In genomic region chr1:58781541-58782307, GRCh38 we compare ENCODE assay signal across 8 cellular contexts. TPM values are rescaled to one million over a fixed set of nuclear protein-coding genes. Genes with fewer than 3 reads are reported as not detected.
DNase-seq lines count a peak whose midpoint lies in the region; ATAC-seq, FAIRE-seq and TF ChIP-seq lines count a peak whose summit lies in the region.

No MANE protein-coding gene starts in this region.

- POLR2A ChIA-PET in BJ (lab: Charles Lee) = no interaction called here

- FAIRE-seq in RCC 7860 (lab: Jason Lieb, UNC) (no peak), frontal cortex (lab: Jason Lieb, UNC) (no peak)

- CTCF ChIA-PET in BJ (lab: Yijun Ruan, JAX) = interaction anchor here (0.6 to 2.5 kb wide), 6 partner anchors 9 to 924 kb away, joined by 3 to 9 read pairs (median 3); no protein-coding TSS in a partner anchor

- H3K27me3 Mint-ChIP-seq in HFFc6 (ENCODE audit: insufficient read depth) (peaks cover 38% of the 10 kb centered on the region), neural crest cell (ENCODE audit: low read depth) (peaks cover 34% of the 10 kb centered on the region)

- H3K4me3 Mint-ChIP-seq in HFFc6 (peak overlapping the region; percentile 97), neural crest cell (peak overlapping the region; percentile 95)

- DNase-seq in BJ (ENCODE audit: low read depth) = no peak
- peak; percentile 59 for DNase-seq in HFFc6
- peak; percentile 65 for DNase-seq in RCC 7860 (ENCODE audit: low spot score)
- DNase-seq in activated gamma-delta T cell treated with Interleukin-2 at 50 U/mL for 16 hours = peak; percentile 41
- peak; percentile 48 to 63 for DNase-seq in frontal cortex (ENCODE audit: low spot score in 2 of 2)
- DNase-seq in neural crest cell (ENCODE audit: low read depth, low spot score) = peak; percentile 45
- peak; percentile 70 to 77 for DNase-seq in thyroid gland

- no peak for ATAC-seq in GM21737 (IDR thresholded peaks at IDR 0.05; ENCODE audit: unreplicated experiment)

- H3K36me3 Mint-ChIP-seq in HFFc6 (ENCODE audit: low read depth) (peaks cover 33% of the 10 kb centered on the region), neural crest cell (ENCODE audit: low read depth) (peaks cover 4% of the 10 kb centered on the region)

- peaks cover 8 to 20% of the 10 kb centered on the region in 2 donors for H3K4me1 ChIP-seq in thyroid gland

- peak; percentile 64 for TF ChIP-seq CTCF in BJ (IDR thresholded peaks at IDR 0.05; ENCODE audit: insufficient read depth, low read depth, low read length)
- TF ChIP-seq CTCF in HFFc6 (IDR thresholded peaks at IDR 0.05) = peak; percentile 67
- TF ChIP-seq CTCF in neural crest cell (conservative IDR thresholded peaks at IDR 0.05) = peak; percentile 57
- TF ChIP-seq CTCF in thyroid gland (IDR thresholded peaks at IDR 0.05) = peak in 4 of 6 experiments; percentile 40 to 52 (median 45)

- peak overlapping the region; percentile 99 for H3K27ac ChIP-seq in thyroid gland

- H3K36me3 ChIP-seq in BJ (ENCODE audit: control insufficient read depth, insufficient read depth, low read length) (peaks cover 5% of the 10 kb centered on the region), thyroid gland (peaks cover 6 to 16% of the 10 kb centered on the region in 2 donors)

- H3K9me3 ChIP-seq in thyroid gland = no peaks in the 10 kb centered on the region

- H3K4me3 ChIP-seq in BJ (ENCODE audit: low read depth, low read length) = peak overlapping the region; percentile 82
- peak overlapping the region; percentile 53 to 99 (median 73) for H3K4me3 ChIP-seq in thyroid gland (replicated peaks in 1 of 3)

- peak in 1 of 2 donors; percentile 59 for TF ChIP-seq POLR2A in thyroid gland (IDR thresholded peaks at IDR 0.05)

- H3K4me1 Mint-ChIP-seq in HFFc6 (ENCODE audit: low read depth) (peaks cover 33% of the 10 kb centered on the region), neural crest cell (peaks cover 32% of the 10 kb centered on the region)

- peaks cover 15% of the 10 kb centered on the region for H3K9me3 Mint-ChIP-seq in HFFc6
- no peaks in the 10 kb centered on the region for H3K9me3 Mint-ChIP-seq in neural crest cell

- intact Hi-C loops in thyroid gland (cut with DNase I) = no loop called here

- no peaks in the 10 kb centered on the region for H3K27me3 ChIP-seq in BJ (ENCODE audit: control insufficient read depth, insufficient read depth, low read length)
- no peaks in the 10 kb centered on the region for H3K27me3 ChIP-seq in thyroid gland

- 0 to 1% methylated on average over 42 of the region's 42 CpGs for WGBS in thyroid gland, 2 donors

- H3K27ac Mint-ChIP-seq in HFFc6 = peak overlapping the region; percentile 93
- H3K27ac Mint-ChIP-seq in neural crest cell (ENCODE audit: unreplicated experiment) = peak overlapping the region; percentile 94

RNA-seq across cellular contexts. Expression of gene JUN, which starts 2.1 kb away (rescaled TPM):
- polyA plus RNA-seq in BJ (2011; rRNA removed) = 19.6 and 23.4 TPM in 2 replicates
- polyA minus RNA-seq in BJ (2011; rRNA and poly(A)+ RNA removed) = 20.7 and 28.3 TPM in 2 replicates
- 10 to 100 TPM; 80.5 to 91.1 (median 82.2) TPM for total RNA-seq in HFFc6 (2021; fragmentation: NEBNext Ultra II Directional; extraction: Animal tissue kit (Norgen Biotek cat#: 25700))
- total RNA-seq in frontal cortex (51.8 TPM), neural crest cell (28.7 and 29.0 TPM in 2 replicates), thyroid gland (100 to 1,000 TPM; 124 to 283 (median 133) TPM)
